20 cellular contexts compared by ENCODE assay signal in genomic region chr16:85805442-85806045, GRCh38. TPM values are rescaled to one million over a fixed set of nuclear protein-coding genes. Genes with fewer than 3 reads are reported as not detected.
DNase-seq lines count a peak whose midpoint lies in the region; ATAC-seq, FAIRE-seq and TF ChIP-seq lines count a peak whose summit lies in the region.
"Had no signal": no experiment of that assay in that cellular context is flagged by ENCODE, and none has a peak within 500 bp of the region (broad histone marks: within the 10 kb centered on the region; RNA-seq: fewer than 3 reads in every experiment).

No MANE protein-coding gene starts in this region.

- H3K4ac ChIP-seq in trophoblast cell (ENCODE audit: low read depth, low read length): no peak overlapping the region

- no peak overlapping the region for H4K12ac ChIP-seq in trophoblast cell (ENCODE audit: low read depth, low read length)

- POLR2A ChIA-PET in K562 (lab: Yijun Ruan, JAX): interaction anchor here (1.1 to 1.7 kb wide), 2 partner anchors 9 to 87 kb away, joined by 3 to 4 read pairs; no protein-coding TSS in a partner anchor

- peaks cover 26% of the 10 kb centered on the region for H3K36me3 Mint-ChIP-seq in activated naive CD4-positive, alpha-beta T cell treated with anti-CD3 and anti-CD28 coated beads, Interleukin-2, amount 50 U/mL, for 24 hours
- peaks cover 59 to 63% of the 10 kb centered on the region in 2 donors for H3K36me3 Mint-ChIP-seq in CD14-positive monocyte

- peak overlapping the region; percentile 12 for H3K27ac Mint-ChIP-seq in activated naive CD4-positive, alpha-beta T cell treated with anti-CD3 and anti-CD28 coated beads, Interleukin-2, amount 50 U/mL, for 24 hours
- H3K27ac Mint-ChIP-seq in CD14-positive monocyte: peak overlapping the region in 3 of 7 donors; percentile 29 to 61 (median 38)
- H3K27ac Mint-ChIP-seq: CD8-positive, alpha-beta T cell had no signal

- H3K4me2 ChIP-seq in K562 (ENCODE audit: insufficient read depth, low read length) (no peak overlapping the region), trophoblast cell (ENCODE audit: low read length) (no peak overlapping the region)
- H3K4me2 ChIP-seq: A549, BLaER1 had no signal

- WGBS in K562 (ENCODE audit: insufficient coverage, low coverage, missing lambda C conversion rate): 88% methylated on average over 17 of the region's 18 CpGs
- no CpG with 5 or more reads among the region's 18 CpGs for WGBS in trophoblast cell (ENCODE audit: extremely low coverage, insufficient coverage, insufficient read length)

- H3K4me1 Mint-ChIP-seq in activated naive CD4-positive, alpha-beta T cell treated with anti-CD3 and anti-CD28 coated beads, Interleukin-2, amount 50 U/mL, for 24 hours: peaks cover 27% of the 10 kb centered on the region
- peaks cover 16% of the 10 kb centered on the region for H3K4me1 Mint-ChIP-seq in CD14-positive monocyte

- H3K79me2 ChIP-seq in K562 (ENCODE audit: control insufficient read depth, insufficient read depth, low read length) (peaks cover 28% of the 10 kb centered on the region), trophoblast cell (ENCODE audit: control insufficient read depth, insufficient read depth, low read length, poor library complexity) (peaks cover under 1% of the 10 kb centered on the region)

- H3K27ac ChIP-seq in K562 (ENCODE audit: extremely low read depth, low read depth, low read length) (no peak overlapping the region), lower lobe of right lung (no peak overlapping the region), trophoblast cell (ENCODE audit: low read depth, low read length) (no peak overlapping the region)
- H3K27ac ChIP-seq: 22Rv1, A549, BLaER1, GM23248, HL-60 had no signal

- H3K4me1 ChIP-seq in K562 (replicated peaks in 1 of 2; ENCODE audit: control insufficient read depth in 2 of 2, insufficient read depth in 2 of 2, low read length in 2 of 2) (peaks cover 2 to 5% of the 10 kb centered on the region in 2 experiments; a peak in 4 of 5 replicates), lower lobe of right lung (peaks cover 14% of the 10 kb centered on the region), trophoblast cell (ENCODE audit: control insufficient read depth in 1 of 2, insufficient read depth in 2 of 2, low read length in 2 of 2) (peaks cover 0 to 2% of the 10 kb centered on the region in 2 experiments)

- in situ Hi-C loops in K562 (cut with MboI): no loop called here

- H3K18ac ChIP-seq in trophoblast cell (ENCODE audit: low read length): no peak overlapping the region

- H4K20me1 ChIP-seq in K562 (replicated peaks; ENCODE audit: control insufficient read depth, insufficient read depth, low read length): peaks cover 3% of the 10 kb centered on the region; the same call in 1 of the 2 replicates

- H3K79me1 ChIP-seq in trophoblast cell (ENCODE audit: low read length): no peaks in the 10 kb centered on the region

- no peaks in the 10 kb centered on the region for H3K27me3 Mint-ChIP-seq in activated naive CD4-positive, alpha-beta T cell treated with anti-CD3 and anti-CD28 coated beads, Interleukin-2, amount 50 U/mL, for 24 hours
- H3K27me3 Mint-ChIP-seq in CD14-positive monocyte (ENCODE audit: low read depth in 3 of 3): peaks cover 6 to 9% (median 7%) of the 10 kb centered on the region in 3 donors

- peaks cover 2 to 3% of the 10 kb centered on the region in 2 experiments; a peak in 2 of 5 replicates for H3K27me3 ChIP-seq in K562 (ENCODE audit: control insufficient read depth in 2 of 2, insufficient read depth in 2 of 2, low read length in 2 of 2)
- no peaks in the 10 kb centered on the region for H3K27me3 ChIP-seq in lower lobe of right lung (ENCODE audit: low read depth)
- H3K27me3 ChIP-seq in trophoblast cell (ENCODE audit: insufficient read depth, low read length): no peaks in the 10 kb centered on the region
- H3K27me3 ChIP-seq: BLaER1 had no signal

- intact Hi-C loops in CD14-positive monocyte (cut with micrococcal nuclease) (no loop called here), K562 (cut with micrococcal nuclease) (no loop called here), lower lobe of right lung (cut with DNase I) (no loop called here)

- no peak overlapping the region for H2AFZ ChIP-seq in K562 (ENCODE audit: low read depth, low read length)
- no peak overlapping the region for H2AFZ ChIP-seq in trophoblast cell (ENCODE audit: insufficient read depth, low read length, poor library complexity)
- H2AFZ ChIP-seq: GM23248 had no signal

- no peak overlapping the region for H4K8ac ChIP-seq in trophoblast cell (ENCODE audit: low read depth, low read length)

- TF ChIP-seq RAD21 in K562 (CRISPR knock-in tag; conservative IDR thresholded peaks at IDR 0.05 in 1 of 2, IDR thresholded peaks at IDR 0.05 in 1 of 2): no peak

- H3K14ac ChIP-seq in trophoblast cell (ENCODE audit: low read length): no peak overlapping the region

- no peaks in the 10 kb centered on the region for H3K9me3 Mint-ChIP-seq in activated naive CD4-positive, alpha-beta T cell treated with anti-CD3 and anti-CD28 coated beads, Interleukin-2, amount 50 U/mL, for 24 hours
- peaks cover 0 to 3% (median 0%) of the 10 kb centered on the region in 7 donors for H3K9me3 Mint-ChIP-seq in CD14-positive monocyte
- H3K9me3 Mint-ChIP-seq: CD8-positive, alpha-beta T cell had no signal

- 0 out of 2 replicates have a peak, but pooled peaks have one; percentile 29 for TF ChIP-seq POLR2A in K562 (conservative IDR thresholded peaks at IDR 0.05)

- no peak overlapping the region for H3K4me3 ChIP-seq in K562
- H3K4me3 ChIP-seq in lower lobe of right lung: no peak overlapping the region
- H3K4me3 ChIP-seq in trophoblast cell (ENCODE audit: low read depth, low read length): no peak overlapping the region
- H3K4me3 ChIP-seq: A549, BLaER1, GM23248 had no signal

- TF ChIP-seq EP300 in K562 (IDR thresholded peaks at IDR 0.05; ENCODE audit: low read length): no peak

- H2BK12ac ChIP-seq in trophoblast cell (ENCODE audit: low read length): no peak overlapping the region

- H2AK5ac ChIP-seq in trophoblast cell (ENCODE audit: low read length): no peak overlapping the region

- H4K91ac ChIP-seq in trophoblast cell (ENCODE audit: low read depth, low read length): no peak overlapping the region

- no peak overlapping the region for H2BK120ac ChIP-seq in trophoblast cell (ENCODE audit: insufficient read depth, low read length, poor library complexity)

- no peaks in the 10 kb centered on the region for H3K9me1 ChIP-seq in K562 (ENCODE audit: control insufficient read depth, insufficient read depth, low read length)

- CTCF ChIA-PET in K562 (lab: Yijun Ruan, JAX; ENCODE audit: low intra/inter-chr PET ratio): no interaction called here

- H3K36me3 ChIP-seq in K562 (ENCODE audit: control insufficient read depth, insufficient read depth, low read length): peaks cover 61% of the 10 kb centered on the region
- peaks cover 59% of the 10 kb centered on the region for H3K36me3 ChIP-seq in lower lobe of right lung
- H3K36me3 ChIP-seq in trophoblast cell (ENCODE audit: control insufficient read depth in 1 of 2, insufficient read depth in 2 of 2, low read length in 2 of 2): peaks cover 32 to 50% of the 10 kb centered on the region in 2 experiments

- no peak overlapping the region for H2BK5ac ChIP-seq in trophoblast cell (ENCODE audit: low read depth, low read length, poor library complexity)

- H3K4me3 Mint-ChIP-seq in activated naive CD4-positive, alpha-beta T cell treated with anti-CD3 and anti-CD28 coated beads, Interleukin-2, amount 50 U/mL, for 24 hours: no peak overlapping the region
- H3K4me3 Mint-ChIP-seq in CD14-positive monocyte: no peak overlapping the region
- H3K4me3 Mint-ChIP-seq: CD8-positive, alpha-beta T cell had no signal

- TF ChIP-seq CTCF in CD14-positive monocyte (IDR thresholded peaks at IDR 0.05): no peak
- TF ChIP-seq CTCF in K562 (IDR thresholded peaks at IDR 0.05 in 2 of 3, conservative IDR thresholded peaks at IDR 0.05 in 1 of 3; ENCODE audit: insufficient read depth in 2 of 3, low read depth in 1 of 3, low read length in 3 of 3): no peak
- TF ChIP-seq CTCF in lower lobe of right lung (IDR thresholded peaks at IDR 0.05): no peak

- BruUV-seq in K562 (replicated peaks; lab: Mats Ljungman, UMichigan): no TSS peak

- no peak overlapping the region for H3K9ac ChIP-seq in K562 (ENCODE audit: insufficient read depth in 1 of 2, low read depth in 2 of 2, low read length in 2 of 2)
- H3K9ac ChIP-seq in trophoblast cell (ENCODE audit: low read length): no peak overlapping the region
- H3K9ac ChIP-seq: BLaER1, GM23248 had no signal

- no peaks in the 10 kb centered on the region for H3K9me3 ChIP-seq in K562 (replicated peaks; ENCODE audit: control insufficient read depth, insufficient read depth, low read depth, low read length)
- no peaks in the 10 kb centered on the region for H3K9me3 ChIP-seq in lower lobe of right lung
- peaks cover 2% of the 10 kb centered on the region for H3K9me3 ChIP-seq in trophoblast cell (ENCODE audit: insufficient read depth, low read depth, low read length)
- H3K9me3 ChIP-seq: A549 had no signal

- no peak for FAIRE-seq in K562 (lab: Jason Lieb, UNC)
- FAIRE-seq: A549 had no signal

- no peak overlapping the region for H3K23ac ChIP-seq in trophoblast cell (ENCODE audit: low read length)

- DNase-seq in activated naive CD4-positive, alpha-beta T cell treated with Interleukin-2 at 50 U/mL for 16 hours: no peak
- peak; percentile 27 for DNase-seq in CD14-positive monocyte (ENCODE audit: low spot score)
- peak in 1 of 4 experiments; percentile 34 for DNase-seq in K562 (ENCODE audit: extremely low read depth in 1 of 4, low spot score in 3 of 4)
- DNase-seq in lower lobe of right lung: peak; percentile 6
- DNase-seq in trophoblast cell: no peak
- DNase-seq: Calu3; CD8-positive, alpha-beta T cell; DMS79 treated with DMSO at 0.1 percent for 48 hours; GF-D8; GM23248; HCEC 1CT; IMR-90; KBM-7 had no signal

- ATAC-seq in K562: no peak
- ATAC-seq in lower lobe of right lung: no peak
- no peak for ATAC-seq in GM19395 (IDR thresholded peaks at IDR 0.05; ENCODE audit: unreplicated experiment)
- no peak for ATAC-seq in GM21423 (IDR thresholded peaks at IDR 0.05; ENCODE audit: unreplicated experiment)
- ATAC-seq: A549; CD8-positive, alpha-beta T cell had no signal

RNA-seq across cellular contexts. Expression of gene COX4I1, which starts 6.0 kb away (rescaled TPM):
- 1,000 to 10,000 TPM; 1,132 to 1,312 TPM for polyA plus RNA-seq in CD14-positive monocyte
- 142 and 234 TPM in 2 replicates for total RNA-seq in K562 (2011; cell fraction: chromatin; rRNA removed; ENCODE audit: low replicate concordance)
- total RNA-seq in K562 (2011; cell fraction: nucleolus; rRNA removed): 377 and 464 TPM in 2 replicates
- total RNA-seq in K562 (2011; cell fraction: nucleoplasm; rRNA removed): 382 and 397 TPM in 2 replicates
- 941 and 994 TPM in 2 replicates for total RNA-seq in K562 (2014; rRNA removed)
- 526 and 685 TPM in 2 replicates for total RNA-seq in K562 (2014; rRNA removed; fragmentation: Illumina TruSeq; extraction: Trizol)
- 613 and 651 TPM in 2 replicates for total RNA-seq in K562 (2015; rRNA removed; fragmentation: Illumina TruSeq; extraction: Trizol)
- 827 and 832 TPM in 2 replicates for total RNA-seq in K562 (2021)
- 1,032 and 1,039 TPM in 2 replicates for polyA plus RNA-seq in K562 (2011; rRNA removed)
- polyA plus RNA-seq in K562 (2011; cell fraction: cytosol; rRNA removed): 957 and 1,096 TPM in 2 replicates
- polyA plus RNA-seq in K562 (2011; cell fraction: nucleus; rRNA removed): 594 and 697 TPM in 2 replicates
- polyA plus RNA-seq in K562 (2012): 796 and 1,103 TPM in 2 replicates
- polyA plus RNA-seq in K562 (2014; fragmentation: Illumina TruSeq; extraction: Trizol): 1,040 and 1,078 TPM in 2 replicates
- polyA plus RNA-seq in K562 (2014; fragmentation: Nextera tagmentation; extraction: Ambion mirVana): 1,000 to 10,000 TPM; 1,936 to 2,356 TPM
- 1,078 and 1,164 TPM in 2 replicates for polyA plus RNA-seq in K562 (2014; rRNA removed)
- 533 and 536 TPM in 2 replicates for polyA minus RNA-seq in K562 (2011; rRNA and poly(A)+ RNA removed)
- 193 and 209 TPM in 2 replicates for polyA minus RNA-seq in K562 (2011; cell fraction: cytosol; rRNA and poly(A)+ RNA removed)
- 68.0 and 114 TPM in 2 replicates for polyA minus RNA-seq in K562 (2011; cell fraction: nucleus; rRNA and poly(A)+ RNA removed)
- total RNA-seq in lower lobe of right lung: 391 TPM
- 813 and 830 TPM in 2 replicates for polyA plus RNA-seq in trophoblast cell (2013)

RNA-seq across cellular contexts. Expression of gene EMC8, which starts 6.2 kb away (rescaled TPM):
- polyA plus RNA-seq in CD14-positive monocyte (10 to 100 TPM; 28.2 to 30.0 TPM), K562 (2011; rRNA removed) (45.2 and 54.7 TPM in 2 replicates), K562 (2014; fragmentation: Illumina TruSeq; extraction: Trizol) (32.7 and 39.8 TPM in 2 replicates), K562 (2014; fragmentation: Nextera tagmentation; extraction: Ambion mirVana) (10 to 100 TPM; 11.4 to 14.0 TPM), K562 (2014; rRNA removed) (61.7 and 69.1 TPM in 2 replicates)
- 39.0 and 71.6 TPM in 2 replicates for total RNA-seq in K562 (2011; cell fraction: chromatin; rRNA removed; ENCODE audit: low replicate concordance)
- 55.5 and 57.1 TPM in 2 replicates for total RNA-seq in K562 (2011; cell fraction: nucleolus; rRNA removed)
- total RNA-seq in K562 (2011; cell fraction: nucleoplasm; rRNA removed): 52.4 and 64.5 TPM in 2 replicates
- total RNA-seq in K562 (2014; rRNA removed) (81.8 and 86.4 TPM in 2 replicates), K562 (2014; rRNA removed; fragmentation: Illumina TruSeq; extraction: Trizol) (36.4 and 48.6 TPM in 2 replicates), K562 (2015; rRNA removed; fragmentation: Illumina TruSeq; extraction: Trizol) (49.9 and 56.4 TPM in 2 replicates), K562 (2021) (60.8 and 71.9 TPM in 2 replicates), lower lobe of right lung (21.9 TPM)
- polyA plus RNA-seq in K562 (2011; cell fraction: cytosol; rRNA removed): 64.7 and 82.3 TPM in 2 replicates
- polyA plus RNA-seq in K562 (2011; cell fraction: nucleus; rRNA removed): 50.0 and 69.2 TPM in 2 replicates
- 35.1 and 36.5 TPM in 2 replicates for polyA plus RNA-seq in K562 (2012)
- 35.1 and 58.8 TPM in 2 replicates for polyA minus RNA-seq in K562 (2011; rRNA and poly(A)+ RNA removed)
- 45.7 and 51.0 TPM in 2 replicates for polyA minus RNA-seq in K562 (2011; cell fraction: cytosol; rRNA and poly(A)+ RNA removed)
- 26.1 and 37.0 TPM in 2 replicates for polyA minus RNA-seq in K562 (2011; cell fraction: nucleus; rRNA and poly(A)+ RNA removed)
- 26.2 and 26.6 TPM in 2 replicates for polyA plus RNA-seq in trophoblast cell (2013)

RNA-seq across cellular contexts. Expression of gene C16orf74, which starts 54.6 kb away (rescaled TPM):
- 10 to 100 TPM; 24.1 to 26.6 TPM for polyA plus RNA-seq in CD14-positive monocyte
- total RNA-seq in K562 (2011; cell fraction: chromatin; rRNA removed; ENCODE audit: low replicate concordance): not detected in 2 replicates
- total RNA-seq in K562 (2011; cell fraction: nucleolus; rRNA removed): not detected in 2 replicates
- total RNA-seq in K562 (2011; cell fraction: nucleoplasm; rRNA removed): not detected in 2 replicates
- not detected in 2 replicates for total RNA-seq in K562 (2014; rRNA removed)
- not detected in 2 replicates for total RNA-seq in K562 (2014; rRNA removed; fragmentation: Illumina TruSeq; extraction: Trizol)
- not detected in 2 replicates for total RNA-seq in K562 (2015; rRNA removed; fragmentation: Illumina TruSeq; extraction: Trizol)
- not detected in 2 replicates for total RNA-seq in K562 (2021)
- polyA plus RNA-seq in K562 (2011; rRNA removed): 0.11 TPM in 1 of 2 replicates, not detected in the other
- not detected in 2 replicates for polyA plus RNA-seq in K562 (2011; cell fraction: cytosol; rRNA removed)
- polyA plus RNA-seq in K562 (2011; cell fraction: nucleus; rRNA removed): not detected in 2 replicates
- not detected in 2 replicates for polyA plus RNA-seq in K562 (2012)
- not detected in 2 replicates for polyA plus RNA-seq in K562 (2014; fragmentation: Illumina TruSeq; extraction: Trizol)
- not detected for polyA plus RNA-seq in K562 (2014; fragmentation: Nextera tagmentation; extraction: Ambion mirVana)
- not detected in 2 replicates for polyA plus RNA-seq in K562 (2014; rRNA removed)
- polyA minus RNA-seq in K562 (2011; rRNA and poly(A)+ RNA removed): not detected in 2 replicates
- not detected in 2 replicates for polyA minus RNA-seq in K562 (2011; cell fraction: cytosol; rRNA and poly(A)+ RNA removed)
- polyA minus RNA-seq in K562 (2011; cell fraction: nucleus; rRNA and poly(A)+ RNA removed): not detected in 2 replicates
- 1.5 TPM for total RNA-seq in lower lobe of right lung
- 23.7 and 24.1 TPM in 2 replicates for polyA plus RNA-seq in trophoblast cell (2013)

Comparison
In these comparisons a context has a peak if more than half of its experiments do, and no peak if none do; other contexts are left out.
1. DNase-seq: peak in CD14-positive monocyte (single experiment) and lower lobe of right lung (single experiment); none in activated naive CD4-positive, alpha-beta T cell treated with Interleukin-2 at 50 U/mL for 16 hours (single experiment) and trophoblast cell (0 of 2).